10 cellular contexts compared by ENCODE assay signal in genomic region chr5:107389130-107389553, GRCh38.
DNase-seq lines count a peak whose midpoint lies in the region; ATAC-seq, FAIRE-seq and TF ChIP-seq lines count a peak whose summit lies in the region.
"Had no signal": no experiment of that assay in that cellular context is flagged by ENCODE, and none has a peak within 500 bp of the region (broad histone marks: within the 10 kb centered on the region; RNA-seq: fewer than 3 reads in every experiment).

No MANE protein-coding gene starts in this region.

- DNase-seq in HepG2 (ENCODE audit: low spot score) (no peak), MV-4-11 (lab: John Stamatoyannopoulos, UW) (peak; percentile 89), activated B cell treated with CpG ODN at 0.5 μM for 24 hours (no peak), kidney epithelial cell (ENCODE audit: low read depth) (no peak), substantia nigra (lab: John Stamatoyannopoulos, UW) (no peak), iPS-NIHi7 (ENCODE audit: extremely low spot score) (no peak)

- ATAC-seq in HepG2 (no peak), HG02571 (IDR thresholded peaks at IDR 0.05; ENCODE audit: unreplicated experiment) (peak; percentile 93), activated B cell treated with CpG ODN at 0.5 μM for 24 hours (ENCODE audit: low read depth) (peak; percentile 56)

- H3K27ac Mint-ChIP-seq in activated B cell treated with CpG ODN at 0.5 μM for 24 hours = no peak overlapping the region

- intact Hi-C loops in HepG2 (cut with micrococcal nuclease; ENCODE audit: unreplicated experiment) = no loop called here
- intact Hi-C loops in activated B cell treated with CpG ODN at 0.5 μM for 24 hours (cut with micrococcal nuclease) = no loop called here

- 49% methylated on average over 2 of the region's 2 CpGs for WGBS in liver
- WGBS in HepG2 (ENCODE audit: low lambda C conversion rate) = 0% methylated on average over 2 of the region's 2 CpGs

- H4K20me1 ChIP-seq in HepG2 (ENCODE audit: insufficient read depth, low read length) = no peaks in the 10 kb centered on the region

- H3K9ac ChIP-seq in liver (ENCODE audit: low read depth in 1 of 2, low read length in 2 of 2) (no peak overlapping the region), HepG2 (ENCODE audit: insufficient read depth, low read depth, low read length) (no peak overlapping the region)

- peak overlapping the region; percentile 5 for H3K4me3 Mint-ChIP-seq in activated B cell treated with CpG ODN at 0.5 μM for 24 hours
- H3K4me3 Mint-ChIP-seq: neural crest cell had no signal

- TF ChIP-seq POLR2A in HepG2 (IDR thresholded peaks at IDR 0.05; ENCODE audit: insufficient read depth in 1 of 2, low read depth in 2 of 2, low read length in 2 of 2) = no peak

- H3K36me3 ChIP-seq in liver (ENCODE audit: control insufficient read depth in 4 of 4, insufficient read depth in 3 of 4, low read depth in 1 of 4, low read length in 3 of 4) = no peaks in the 10 kb centered on the region
- H3K36me3 ChIP-seq in HepG2 (replicated peaks in 1 of 2; ENCODE audit: control insufficient read depth in 1 of 2, insufficient read depth in 2 of 2, low read length in 2 of 2) = no peaks in the 10 kb centered on the region
- H3K36me3 ChIP-seq in kidney epithelial cell (ENCODE audit: control insufficient read depth, insufficient read depth, low read length) = no peaks in the 10 kb centered on the region
- H3K36me3 ChIP-seq: HAP-1 had no signal

- CTCF ChIA-PET in HepG2 (lab: Yijun Ruan, JAX; ENCODE audit: low intra/inter-chr PET ratio, low total read pairs) (no interaction called here), activated B cell treated with CpG ODN at 0.5 μM for 24 hours (lab: Charles Lee) (interaction anchor here (0.7 kb wide), 1 partner anchor 47 kb away, joined by 3 read pairs; no protein-coding TSS in a partner anchor)

- FAIRE-seq in HepG2 (lab: Jason Lieb, UNC) = no peak

- no peaks in the 10 kb centered on the region for H3K36me3 Mint-ChIP-seq in activated B cell treated with CpG ODN at 0.5 μM for 24 hours (ENCODE audit: low read depth)

- H3K4me2 ChIP-seq in HepG2 (ENCODE audit: low read depth, low read length) = no peak overlapping the region

- H2AFZ ChIP-seq in HepG2 (ENCODE audit: low read length) = no peak overlapping the region

- no peaks in the 10 kb centered on the region for H3K79me2 ChIP-seq in HepG2 (ENCODE audit: insufficient read depth, low read length)

- H3K9me3 ChIP-seq in liver (ENCODE audit: control insufficient read depth in 4 of 4, low read length in 3 of 4) = no peaks in the 10 kb centered on the region
- no peaks in the 10 kb centered on the region for H3K9me3 ChIP-seq in HepG2 (ENCODE audit: low read length)
- H3K9me3 ChIP-seq: HAP-1 had no signal

- H3K4me3 ChIP-seq in liver (ENCODE audit: low read depth in 1 of 3, low read length in 3 of 3) (no peak overlapping the region), HepG2 (replicated peaks in 1 of 3; ENCODE audit: insufficient read depth in 1 of 3, low read depth in 2 of 3, low read length in 3 of 3) (no peak overlapping the region), kidney epithelial cell (ENCODE audit: low read depth, low read length) (no peak overlapping the region)
- H3K4me3 ChIP-seq: HAP-1 had no signal

- H3K27me3 ChIP-seq in liver (ENCODE audit: control insufficient read depth in 4 of 4, insufficient read depth in 4 of 4, low read length in 3 of 4) (no peaks in the 10 kb centered on the region), HepG2 (ENCODE audit: control insufficient read depth in 1 of 2, insufficient read depth in 2 of 2, low read length in 2 of 2) (no peaks in the 10 kb centered on the region), kidney epithelial cell (ENCODE audit: control insufficient read depth, insufficient read depth, low read length) (no peaks in the 10 kb centered on the region)

- H3K27ac ChIP-seq in liver (ENCODE audit: low read depth in 1 of 2, low read length in 2 of 2) = no peak overlapping the region
- H3K27ac ChIP-seq in HepG2 (ENCODE audit: extremely low read length, insufficient read depth, low read length) = no peak overlapping the region
- no peak overlapping the region for H3K27ac ChIP-seq in substantia nigra (ENCODE audit: low read depth, low read length, poor library complexity, severe bottlenecking)

- TF ChIP-seq EP300 in HepG2 (IDR thresholded peaks at IDR 0.05; ENCODE audit: low read depth in 2 of 2, low read length in 2 of 2) (no peak), HepG2 (CRISPR knock-in tag; IDR thresholded peaks at IDR 0.05; ENCODE audit: borderline replicate concordance) (no peak)

- H3K4me1 ChIP-seq in liver (ENCODE audit: control insufficient read depth in 4 of 4, insufficient read depth in 4 of 4, low read length in 3 of 4) (no peaks in the 10 kb centered on the region), HepG2 (ENCODE audit: insufficient read depth, low read length) (no peaks in the 10 kb centered on the region)

- no peak for TF ChIP-seq CTCF in liver (IDR thresholded peaks at IDR 0.05; ENCODE audit: low read depth, low read length, missing input control)
- no peak for TF ChIP-seq CTCF in HepG2 (CRISPR knock-in tag; IDR thresholded peaks at IDR 0.05)
- TF ChIP-seq CTCF in activated B cell treated with CpG ODN at 0.5 μM for 24 hours (IDR thresholded peaks at IDR 0.05) = no peak
- peak; percentile 4 for TF ChIP-seq CTCF in kidney epithelial cell (IDR thresholded peaks at IDR 0.05; ENCODE audit: insufficient read depth, low read length, poor library complexity, severe bottlenecking)

- peaks cover 35% of the 10 kb centered on the region for H3K4me1 Mint-ChIP-seq in activated B cell treated with CpG ODN at 0.5 μM for 24 hours

- POLR2A ChIA-PET in HepG2 (lab: Yijun Ruan, JAX) (no interaction called here), activated B cell treated with CpG ODN at 0.5 μM for 24 hours (lab: Charles Lee) (no interaction called here)

- TF ChIP-seq RAD21 in liver (IDR thresholded peaks at IDR 0.05) = peak; percentile 35 to 46
- no peak for TF ChIP-seq RAD21 in HepG2 (CRISPR knock-in tag; IDR thresholded peaks at IDR 0.05)

- in situ Hi-C loops in HepG2 (cut with HindIII; ENCODE audit: extremely low pct_ligation_motif_present, low pct_unique_long_range_greater_than_20kb) = no loop called here

- no peaks in the 10 kb centered on the region for H3K27me3 Mint-ChIP-seq in activated B cell treated with CpG ODN at 0.5 μM for 24 hours

- BruUV-seq in HepG2 (replicated peaks; lab: Mats Ljungman, UMichigan) = no TSS peak

- no peaks in the 10 kb centered on the region for H3K9me3 Mint-ChIP-seq in activated B cell treated with CpG ODN at 0.5 μM for 24 hours
- H3K9me3 Mint-ChIP-seq: neural crest cell had no signal

TF ChIP-seq in liver, 16 proteins besides CTCF, POLR2A, EP300 and RAD21 (continues in another document):
- TF ChIP-seq SP1 (IDR thresholded peaks at IDR 0.05) (no peak), EGR1 (IDR thresholded peaks at IDR 0.05; ENCODE audit: low read depth in 2 of 2) (no peak), TAF1 (conservative IDR thresholded peaks at IDR 0.05) (no peak), FOXA1 (IDR thresholded peaks at IDR 0.05) (no peak), NR2F2 (IDR thresholded peaks at IDR 0.05) (peak; percentile 41), YY1 (IDR thresholded peaks at IDR 0.05) (no peak), HNF4G (IDR thresholded peaks at IDR 0.05) (no peak), RXRA (IDR thresholded peaks at IDR 0.05) (peak in 1 of 2 donors; percentile 23), HNF4A (conservative IDR thresholded peaks at IDR 0.05) (no peak), FOXA2 (IDR thresholded peaks at IDR 0.05) (no peak), JUND (IDR thresholded peaks at IDR 0.05) (no peak)
- TF ChIP-seq, protein P1, sequence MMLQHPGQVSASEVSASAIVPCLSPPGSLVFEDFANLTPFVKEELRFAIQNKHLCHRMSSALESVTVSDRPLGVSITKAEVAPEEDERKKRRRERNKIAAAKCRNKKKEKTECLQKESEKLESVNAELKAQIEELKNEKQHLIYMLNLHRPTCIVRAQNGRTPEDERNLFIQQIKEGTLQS (IDR thresholded peaks at IDR 0.05) = no peak

TF ChIP-seq in HepG2, 621 proteins besides CTCF, POLR2A, EP300 and RAD21 (continues in another document):
- TF ChIP-seq, protein P2, sequence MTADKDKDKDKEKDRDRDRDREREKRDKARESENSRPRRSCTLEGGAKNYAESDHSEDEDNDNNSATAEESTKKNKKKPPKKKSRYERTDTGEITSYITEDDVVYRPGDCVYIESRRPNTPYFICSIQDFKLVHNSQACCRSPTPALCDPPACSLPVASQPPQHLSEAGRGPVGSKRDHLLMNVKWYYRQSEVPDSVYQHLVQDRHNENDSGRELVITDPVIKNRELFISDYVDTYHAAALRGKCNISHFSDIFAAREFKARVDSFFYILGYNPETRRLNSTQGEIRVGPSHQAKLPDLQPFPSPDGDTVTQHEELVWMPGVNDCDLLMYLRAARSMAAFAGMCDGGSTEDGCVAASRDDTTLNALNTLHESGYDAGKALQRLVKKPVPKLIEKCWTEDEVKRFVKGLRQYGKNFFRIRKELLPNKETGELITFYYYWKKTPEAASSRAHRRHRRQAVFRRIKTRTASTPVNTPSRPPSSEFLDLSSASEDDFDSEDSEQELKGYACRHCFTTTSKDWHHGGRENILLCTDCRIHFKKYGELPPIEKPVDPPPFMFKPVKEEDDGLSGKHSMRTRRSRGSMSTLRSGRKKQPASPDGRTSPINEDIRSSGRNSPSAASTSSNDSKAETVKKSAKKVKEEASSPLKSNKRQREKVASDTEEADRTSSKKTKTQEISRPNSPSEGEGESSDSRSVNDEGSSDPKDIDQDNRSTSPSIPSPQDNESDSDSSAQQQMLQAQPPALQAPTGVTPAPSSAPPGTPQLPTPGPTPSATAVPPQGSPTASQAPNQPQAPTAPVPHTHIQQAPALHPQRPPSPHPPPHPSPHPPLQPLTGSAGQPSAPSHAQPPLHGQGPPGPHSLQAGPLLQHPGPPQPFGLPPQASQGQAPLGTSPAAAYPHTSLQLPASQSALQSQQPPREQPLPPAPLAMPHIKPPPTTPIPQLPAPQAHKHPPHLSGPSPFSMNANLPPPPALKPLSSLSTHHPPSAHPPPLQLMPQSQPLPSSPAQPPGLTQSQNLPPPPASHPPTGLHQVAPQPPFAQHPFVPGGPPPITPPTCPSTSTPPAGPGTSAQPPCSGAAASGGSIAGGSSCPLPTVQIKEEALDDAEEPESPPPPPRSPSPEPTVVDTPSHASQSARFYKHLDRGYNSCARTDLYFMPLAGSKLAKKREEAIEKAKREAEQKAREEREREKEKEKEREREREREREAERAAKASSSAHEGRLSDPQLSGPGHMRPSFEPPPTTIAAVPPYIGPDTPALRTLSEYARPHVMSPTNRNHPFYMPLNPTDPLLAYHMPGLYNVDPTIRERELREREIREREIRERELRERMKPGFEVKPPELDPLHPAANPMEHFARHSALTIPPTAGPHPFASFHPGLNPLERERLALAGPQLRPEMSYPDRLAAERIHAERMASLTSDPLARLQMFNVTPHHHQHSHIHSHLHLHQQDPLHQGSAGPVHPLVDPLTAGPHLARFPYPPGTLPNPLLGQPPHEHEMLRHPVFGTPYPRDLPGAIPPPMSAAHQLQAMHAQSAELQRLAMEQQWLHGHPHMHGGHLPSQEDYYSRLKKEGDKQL (CRISPR knock-in tag; IDR thresholded peaks at IDR 0.05; ENCODE audit: low read depth) = no peak
- TF ChIP-seq ZNF260 (CRISPR knock-in tag; IDR thresholded peaks at IDR 0.05; ENCODE audit: borderline replicate concordance, low read depth) (no peak), PITX1 (CRISPR knock-in tag; IDR thresholded peaks at IDR 0.05) (no peak), BORCS8-MEF2B (CRISPR knock-in tag; IDR thresholded peaks at IDR 0.05) (no peak), FOXK2 (IDR thresholded peaks at IDR 0.05) (no peak)
